34 cellular contexts compared by ENCODE assay signal in genomic region chr5:102895223-102895622, GRCh38.
"Had no signal": no experiment of that assay in that cellular context is flagged by ENCODE, and none has a peak within 500 bp of the region (broad histone marks: within the 10 kb centered on the region; RNA-seq: fewer than 3 reads in every experiment).

No MANE protein-coding gene starts in this region.

- H3K27ac ChIP-seq: KMS-11 had no signal

- H3K36me3 ChIP-seq: MG63 had no signal

- H3K4me2 ChIP-seq: KMS-11 had no signal

- H3K9ac ChIP-seq: KMS-11 had no signal

- H3K27me3 ChIP-seq: MG63 had no signal

- DNase-seq: Kasumi-1, MG63, MM.1S, MV-4-11, NCI-H1048, NCI-H1092, NCI-H1092 treated with DMSO at 0.1 percent for 48 hours, NCI-H1105, NCI-H1105 treated with DMSO at 0.1 percent for 48 hours, NCI-H1417, NCI-H1417 treated with DMSO at 0.1 percent for 48 hours, NCI-H1436, NCI-H1436 treated with DMSO at 0.1 percent for 48 hours, NCI-H146, NCI-H1694, NCI-H1694 treated with DMSO at 0.1 percent for 48 hours, NCI-H187, NCI-H187 treated with DMSO at 0.1 percent for 48 hours, NCI-H1930, NCI-H2029, NCI-H2029 treated with DMSO at 0.1 percent for 48 hours, NCI-H2081, NCI-H2081 treated with DMSO at 0.1 percent for 48 hours, NCI-H2107, NCI-H2171, NCI-H2171 treated with DMSO at 0.1 percent for 48 hours, NCI-H2227 treated with DMSO at 0.1 percent for 48 hours, NCI-H226, NCI-H345, NCI-H446, NCI-H446 treated with DMSO at 0.1 percent for 48 hours, NCI-H510A, NCI-H510A treated with DMSO at 0.1 percent for 48 hours had no signal

- H3K9me3 ChIP-seq: MG63 had no signal

- H3K4me3 ChIP-seq: MG63 had no signal
